Comparison of ENCODE assay signal across 8 cellular contexts in genomic region chr4:82284475-82284857, GRCh38.
DNase-seq lines count a peak whose midpoint lies in the region; ATAC-seq and TF ChIP-seq lines count a peak whose summit lies in the region.

No MANE protein-coding gene starts in this region.

- H3K9ac ChIP-seq in HCT116 (ENCODE audit: low read length) (no peak overlapping the region), skeletal muscle satellite cell (ENCODE audit: low read depth, low read length) (no peak overlapping the region)

- DNase-seq in HCT116 (ENCODE audit: low read depth, low spot score) (no peak), glutamatergic neuron (no peak), SHP77 treated with DMSO at 0.1 percent for 48 hours (lab: John Stamatoyannopoulos, UW) (no peak), NOMO-1 treated with DMSO at 0.1 percent for 48 hours (lab: John Stamatoyannopoulos, UW; ENCODE audit: unreplicated experiment) (no peak)

- no peaks in the 10 kb centered on the region for H4K20me1 ChIP-seq in HCT116 (ENCODE audit: insufficient read depth)

- H3K27me3 ChIP-seq in HCT116 (ENCODE audit: insufficient read depth, low read length) (peaks cover 6% of the 10 kb centered on the region; the same call in 1 of the 2 replicates), skeletal muscle satellite cell (ENCODE audit: control insufficient read depth, insufficient read depth, low read length) (peaks cover 16% of the 10 kb centered on the region)

- RAD21 ChIA-PET in HCT116 (lab: Charles Lee; ENCODE audit: low non-redundant PET in 1 of 2, low total read pairs in 2 of 2, uncharacterized antibody in 2 of 2, unreplicated experiment in 2 of 2), result no interaction called here

- H3K79me2 ChIP-seq in HCT116 (ENCODE audit: insufficient read depth, low read length), result no peaks in the 10 kb centered on the region

- peaks cover 13% of the 10 kb centered on the region for H3K4me1 Mint-ChIP-seq in T-helper 1 cell treated with Interleukin-12 subunit alpha and Interleukin-12 subunit beta and Interleukin-4 antibody, amounts not matched to agents 30 μg/mL and 1 μg/mL, for 36 hours (ENCODE audit: low read depth)
- H3K4me1 Mint-ChIP-seq in glutamatergic neuron (ENCODE audit: low read depth, unreplicated experiment), result peaks cover 3% of the 10 kb centered on the region

- ATAC-seq in HCT116 (peak; percentile 1; the same call in 1 of the 2 replicates), HG02938 (IDR thresholded peaks at IDR 0.05; ENCODE audit: unreplicated experiment) (no peak), GM21381 (IDR thresholded peaks at IDR 0.05; ENCODE audit: unreplicated experiment) (no peak)

- peak overlapping the region; percentile 99 for H2AFZ ChIP-seq in HCT116 (ENCODE audit: low read depth, low read length, poor library complexity, severe bottlenecking)

- H3K27me3 Mint-ChIP-seq in T-helper 1 cell treated with Interleukin-12 subunit alpha and Interleukin-12 subunit beta and Interleukin-4 antibody, amounts not matched to agents 30 μg/mL and 1 μg/mL, for 36 hours (ENCODE audit: low read depth), result peaks cover 31% of the 10 kb centered on the region
- H3K27me3 Mint-ChIP-seq in glutamatergic neuron (ENCODE audit: unreplicated experiment), result peaks cover 2% of the 10 kb centered on the region

- H3K4me2 ChIP-seq in HCT116 (ENCODE audit: low read length) (peak overlapping the region; percentile 87), skeletal muscle satellite cell (ENCODE audit: low read length) (peak overlapping the region; percentile 88)

- H3K9me2 ChIP-seq in HCT116 (ENCODE audit: insufficient read depth), result no peaks in the 10 kb centered on the region

- BruUV-seq in HCT116 (replicated peaks; lab: Mats Ljungman, UMichigan), result no TSS peak

- H3K4me1 ChIP-seq in HCT116 (ENCODE audit: control insufficient read depth in 1 of 2, insufficient read depth in 2 of 2, low read length in 2 of 2) (peaks cover 0 to 12% of the 10 kb centered on the region in 2 experiments; a peak in 2 of 4 replicates), skeletal muscle satellite cell (ENCODE audit: control insufficient read depth, insufficient read depth, low read length) (no peaks in the 10 kb centered on the region)

- no peak overlapping the region for H3K27ac ChIP-seq in HCT116 (ENCODE audit: low read depth, low read length)

- no peaks in the 10 kb centered on the region for H3K9me3 ChIP-seq in HCT116 (ENCODE audit: control insufficient read depth in 1 of 2, insufficient read depth in 1 of 2, low read depth in 1 of 2, low read length in 2 of 2)
- H3K9me3 ChIP-seq in skeletal muscle satellite cell (replicated peaks; ENCODE audit: low read length), result no peaks in the 10 kb centered on the region

- CTCF ChIA-PET in HCT116 (lab: Charles Lee), result interaction anchor here (0.6 to 1.3 kb wide), 26 partner anchors 8 to 817 kb away, joined by 3 to 14 read pairs (median 4); no protein-coding TSS in a partner anchor

- peaks cover 2% of the 10 kb centered on the region for H3K9me3 Mint-ChIP-seq in T-helper 1 cell treated with Interleukin-12 subunit alpha and Interleukin-12 subunit beta and Interleukin-4 antibody, amounts not matched to agents 30 μg/mL and 1 μg/mL, for 36 hours
- H3K9me3 Mint-ChIP-seq in glutamatergic neuron (ENCODE audit: unreplicated experiment), result peaks cover 2% of the 10 kb centered on the region

- POLR2A ChIA-PET in HCT116 (lab: Charles Lee), result interaction anchor here (1.2 kb wide), 1 partner anchor 145 kb away, joined by 3 read pairs; no protein-coding TSS in a partner anchor

- no peak for TF ChIP-seq POLR2A in HCT116 (IDR thresholded peaks at IDR 0.05; ENCODE audit: borderline replicate concordance, extremely low read depth, insufficient read depth, insufficient read length)

- TF ChIP-seq RAD21 in HCT116 (IDR thresholded peaks at IDR 0.05; ENCODE audit: low read depth), result no peak

- no peak for TF ChIP-seq CTCF in HCT116 (IDR thresholded peaks at IDR 0.05 in 2 of 3, conservative IDR thresholded peaks at IDR 0.05 in 1 of 3; ENCODE audit: borderline replicate concordance in 1 of 3, insufficient read depth in 1 of 3, low read depth in 2 of 3, low read length in 2 of 3)
- TF ChIP-seq CTCF in glutamatergic neuron (IDR thresholded peaks at IDR 0.05; ENCODE audit: partially characterized antibody, unreplicated experiment), result no peak

- H3K36me3 Mint-ChIP-seq in T-helper 1 cell treated with Interleukin-12 subunit alpha and Interleukin-12 subunit beta and Interleukin-4 antibody, amounts not matched to agents 30 μg/mL and 1 μg/mL, for 36 hours (ENCODE audit: low read depth), result no peaks in the 10 kb centered on the region
- no peaks in the 10 kb centered on the region for H3K36me3 Mint-ChIP-seq in glutamatergic neuron (ENCODE audit: unreplicated experiment)

- H3K4me3 Mint-ChIP-seq in T-helper 1 cell treated with Interleukin-12 subunit alpha and Interleukin-12 subunit beta and Interleukin-4 antibody, amounts not matched to agents 30 μg/mL and 1 μg/mL, for 36 hours, result peak overlapping the region; percentile 77
- peak overlapping the region; percentile 92 for H3K4me3 Mint-ChIP-seq in glutamatergic neuron (ENCODE audit: unreplicated experiment)

- intact Hi-C loops in HCT116 (cut with micrococcal nuclease), result no loop called here

- H3K36me3 ChIP-seq in HCT116 (ENCODE audit: control insufficient read depth in 1 of 2, insufficient read depth in 2 of 2, low read length in 2 of 2) (no peaks in the 10 kb centered on the region), skeletal muscle satellite cell (ENCODE audit: insufficient read depth, low read length) (no peaks in the 10 kb centered on the region)

- peak overlapping the region; percentile 24 to 46 for H3K4me3 ChIP-seq in HCT116 (replicated peaks in 1 of 2; ENCODE audit: low read depth in 1 of 2, low read length in 2 of 2)
- peak overlapping the region; percentile 67 for H3K4me3 ChIP-seq in skeletal muscle satellite cell (ENCODE audit: low read length)

- no peak overlapping the region for H3K27ac Mint-ChIP-seq in T-helper 1 cell treated with Interleukin-12 subunit alpha and Interleukin-12 subunit beta and Interleukin-4 antibody, amounts not matched to agents 30 μg/mL and 1 μg/mL, for 36 hours
- H3K27ac Mint-ChIP-seq in glutamatergic neuron (ENCODE audit: unreplicated experiment), result peak overlapping the region; percentile 52

TF ChIP-seq in HCT116, 20 proteins besides CTCF, POLR2A, EP300 and RAD21:
- TF ChIP-seq FOSL1 (IDR thresholded peaks at IDR 0.05; ENCODE audit: low read depth) (no peak), POLR2AphosphoS5 (IDR thresholded peaks at IDR 0.05; ENCODE audit: low read depth, low read length) (no peak), EGR1 (IDR thresholded peaks at IDR 0.05; ENCODE audit: low read depth) (no peak), ELF1 (IDR thresholded peaks at IDR 0.05; ENCODE audit: borderline replicate concordance, low read depth) (no peak)
